In genomic region chr9:135711411-135711810, GRCh38 we compare ENCODE assay signal across 15 cellular contexts. TPM values are rescaled to one million over a fixed set of nuclear protein-coding genes. Genes with fewer than 3 reads are reported as not detected.
DNase-seq lines count a peak whose midpoint lies in the region; ATAC-seq and TF ChIP-seq lines count a peak whose summit lies in the region.
"Had no signal": no experiment of that assay in that cellular context is flagged by ENCODE, and none has a peak within 500 bp of the region (broad histone marks: within the 10 kb centered on the region; RNA-seq: fewer than 3 reads in every experiment).

No MANE protein-coding gene starts in this region.

- no peak overlapping the region for H3K9ac ChIP-seq in BLaER1

- no peaks in the 10 kb centered on the region for H3K79me2 ChIP-seq in OCI-LY7 (ENCODE audit: insufficient read depth, low read depth, low read length)

- POLR2A ChIA-PET in OCI-LY7 (lab: Charles Lee): no interaction called here

- no peak for TF ChIP-seq POLR2A in body of pancreas (IDR thresholded peaks at IDR 0.05)

- H4K20me1 ChIP-seq in BLaER1 (no peaks in the 10 kb centered on the region), OCI-LY7 (ENCODE audit: insufficient read depth, low read length) (no peaks in the 10 kb centered on the region)

- intact Hi-C loops in OCI-LY7 (cut with micrococcal nuclease; ENCODE audit: unreplicated experiment) (no loop called here), body of pancreas (cut with DNase I) (no loop called here)

- H3K36me3 ChIP-seq in BLaER1: no peaks in the 10 kb centered on the region
- no peaks in the 10 kb centered on the region for H3K36me3 ChIP-seq in OCI-LY7 (ENCODE audit: insufficient read depth, low read length)
- no peaks in the 10 kb centered on the region for H3K36me3 ChIP-seq in body of pancreas (replicated peaks in 1 of 2; ENCODE audit: insufficient read depth in 1 of 2, low read depth in 2 of 2)
- H3K36me3 ChIP-seq: SJCRH30 had no signal

- CTCF ChIA-PET in OCI-LY7 (lab: Charles Lee; ENCODE audit: unreplicated experiment): no interaction called here

- H3K4me3 ChIP-seq in BLaER1 (no peak overlapping the region), OCI-LY7 (ENCODE audit: low read depth, low read length, poor library complexity, severe bottlenecking) (no peak overlapping the region), body of pancreas (no peak overlapping the region)
- H3K4me3 ChIP-seq: K562, SJCRH30 had no signal

- no peaks in the 10 kb centered on the region for H3K9me3 ChIP-seq in BLaER1
- no peaks in the 10 kb centered on the region for H3K9me3 ChIP-seq in OCI-LY7 (ENCODE audit: low read length)
- no peaks in the 10 kb centered on the region for H3K9me3 ChIP-seq in body of pancreas
- H3K9me3 ChIP-seq: SJCRH30 had no signal

- BruUV-seq in OCI-LY7 (replicated peaks; lab: Mats Ljungman, UMichigan): no TSS peak

- 53 to 80% methylated on average over 1 to 12 of the region's 13 CpGs for WGBS in body of pancreas, 2 donors

- DNase-seq in DMS 273 (lab: John Stamatoyannopoulos, UW; ENCODE audit: unreplicated experiment): peak; percentile 60
- DNase-seq in DMS 273 treated with DMSO at 0.1 percent for 48 hours (lab: John Stamatoyannopoulos, UW): no peak
- peak; percentile 33 for DNase-seq in NCI-H1105 (lab: John Stamatoyannopoulos, UW)
- DNase-seq in OCI-LY7 (ENCODE audit: low spot score): peak; percentile 14
- no peak for DNase-seq in body of pancreas
- DNase-seq in stimulated activated naive CD4-positive, alpha-beta T cell treated with Interleukin-2 at 50 U/mL for 16 hours (lab: John Stamatoyannopoulos, UW): no peak
- DNase-seq: H7, NCI-H526 treated with DMSO at 0.1 percent for 48 hours, SJCRH30, SW 1271 had no signal

- H3K27me3 ChIP-seq in BLaER1 (no peaks in the 10 kb centered on the region), body of pancreas (no peaks in the 10 kb centered on the region)
- H3K27me3 ChIP-seq: SJCRH30 had no signal

- no peaks in the 10 kb centered on the region for H3K9me2 ChIP-seq in OCI-LY7 (ENCODE audit: insufficient read depth, low read length)

- no peak for TF ChIP-seq CTCF in OCI-LY7 (conservative IDR thresholded peaks at IDR 0.05; ENCODE audit: low read length)
- no peak for TF ChIP-seq CTCF in body of pancreas (IDR thresholded peaks at IDR 0.05)

- H3K4me1 ChIP-seq in BLaER1 (peaks cover 60% of the 10 kb centered on the region), OCI-LY7 (ENCODE audit: insufficient read depth, low read length, poor library complexity, severe bottlenecking) (no peaks in the 10 kb centered on the region), body of pancreas (no peaks in the 10 kb centered on the region)
- H3K4me1 ChIP-seq: SJCRH30 had no signal

- H3K27ac ChIP-seq in BLaER1: peak overlapping the region; percentile 65
- H3K27ac ChIP-seq in OCI-LY7 (ENCODE audit: low read depth, low read length, poor library complexity, severe bottlenecking): no peak overlapping the region
- no peak overlapping the region for H3K27ac ChIP-seq in body of pancreas
- H3K27ac ChIP-seq: 22Rv1, C4-2B, SJCRH30 had no signal

- no peak overlapping the region for H2AFZ ChIP-seq in OCI-LY7 (ENCODE audit: low read length)

- peak overlapping the region; percentile 81 for H3K4me2 ChIP-seq in BLaER1
- H3K4me2 ChIP-seq in OCI-LY7 (ENCODE audit: low read length): no peak overlapping the region

- ATAC-seq in body of pancreas (no peak), HG02763 (IDR thresholded peaks at IDR 0.05; ENCODE audit: unreplicated experiment) (no peak)
- ATAC-seq: K562 had no signal

RNA-seq across cellular contexts. Expression of gene KCNT1, which starts 9.4 kb away (rescaled TPM):
- not detected in 2 replicates for total RNA-seq in OCI-LY7 (2014; rRNA removed; shearing (Covaris generic))
- total RNA-seq in OCI-LY7 (2022) (not detected in 2 replicates), body of pancreas (under 1 TPM; under 0.01 TPM)

RNA-seq across cellular contexts. Expression of gene SOHLH1, which starts 12.1 kb away (rescaled TPM):
- total RNA-seq in OCI-LY7 (2014; rRNA removed; shearing (Covaris generic)): not detected in 2 replicates
- total RNA-seq in OCI-LY7 (2022) (not detected in 2 replicates), body of pancreas (not detected)
- total RNA-seq: H7 had no signal

RNA-seq across cellular contexts. Expression of gene LCN9, which starts 48.3 kb away (rescaled TPM):
- not detected in 2 replicates for total RNA-seq in OCI-LY7 (2014; rRNA removed; shearing (Covaris generic))
- total RNA-seq in OCI-LY7 (2022) (not detected in 2 replicates), body of pancreas (not detected)
- total RNA-seq: H7, K562, SJCRH30 had no signal

Comparison
In these comparisons a context has a peak if more than half of its experiments do, and no peak if none do; other contexts are left out.
1. DNase-seq: peak in DMS 273 (single experiment), NCI-H1105 (single experiment) and OCI-LY7 (single experiment); none in DMS 273 treated with DMSO at 0.1 percent for 48 hours (single experiment), body of pancreas (0 of 4) and stimulated activated naive CD4-positive, alpha-beta T cell treated with Interleukin-2 at 50 U/mL for 16 hours (single experiment).